ENCODE assay signal across 15 cellular contexts in genomic region chr3:12437223-12437605, GRCh38.
"Had no signal": no experiment of that assay in that cellular context is flagged by ENCODE, and none has a peak within 500 bp of the region (broad histone marks: within the 10 kb centered on the region; RNA-seq: fewer than 3 reads in every experiment).

No MANE protein-coding gene starts in this region.

- H3K9me3 Mint-ChIP-seq: activated CD4-positive, alpha-beta memory T cell treated with anti-CD3 and anti-CD28 coated beads, Interleukin-2, amount 10 ng/mL, durations not matched to agents 7 days and 5 days; activated naive CD4-positive, alpha-beta T cell treated with anti-CD3 and anti-CD28 coated beads, Interleukin-2, amount 50 U/mL, for 24 hours; activated T-cell treated with anti-CD3 and anti-CD28 coated beads, Interleukin-2, amount 50 U/mL, for 24 hours; dendritic cell treated with granulocyte-macrophage colony-stimulating factor and Interleukin-4, amounts not matched to agents 40 ng/mL and 50 ng/mL, for 4 days; naive thymus-derived CD4-positive, alpha-beta T cell had no signal

- H3K27ac Mint-ChIP-seq: activated CD4-positive, alpha-beta memory T cell treated with anti-CD3 and anti-CD28 coated beads, Interleukin-2, amount 10 ng/mL, durations not matched to agents 7 days and 5 days; activated naive CD4-positive, alpha-beta T cell treated with anti-CD3 and anti-CD28 coated beads, Interleukin-2, amount 50 U/mL, for 24 hours; activated T-cell treated with anti-CD3 and anti-CD28 coated beads, Interleukin-2, amount 50 U/mL, for 24 hours; dendritic cell treated with granulocyte-macrophage colony-stimulating factor and Interleukin-4, amounts not matched to agents 40 ng/mL and 50 ng/mL, for 4 days; naive thymus-derived CD4-positive, alpha-beta T cell; T-helper 17 cell had no signal

- H3K4me1 Mint-ChIP-seq: activated CD4-positive, alpha-beta memory T cell treated with anti-CD3 and anti-CD28 coated beads, Interleukin-2, amount 10 ng/mL, durations not matched to agents 7 days and 5 days; activated naive CD4-positive, alpha-beta T cell treated with anti-CD3 and anti-CD28 coated beads, Interleukin-2, amount 50 U/mL, for 24 hours; naive thymus-derived CD4-positive, alpha-beta T cell had no signal

- H3K27me3 Mint-ChIP-seq: activated naive CD4-positive, alpha-beta T cell treated with anti-CD3 and anti-CD28 coated beads, Interleukin-2, amount 50 U/mL, for 24 hours had no signal

- H3K9ac ChIP-seq: parathyroid adenoma had no signal

- H3K9me3 ChIP-seq: upper lobe of left lung had no signal

- H3K79me2 ChIP-seq: parathyroid adenoma had no signal

- H2AFZ ChIP-seq: parathyroid adenoma had no signal

- H3K27me3 ChIP-seq: upper lobe of left lung had no signal

- ATAC-seq: left lobe of liver; naive thymus-derived CD4-positive, alpha-beta T cell; T-helper 17 cell had no signal

- H3K27ac ChIP-seq: parathyroid adenoma, upper lobe of left lung, WERI-Rb-1 had no signal

- DNase-seq: activated CD4-positive, alpha-beta memory T cell treated with anti-CD3 and anti-CD28 coated beads, Interleukin-2, amount 10 ng/mL, durations not matched to agents 7 days and 5 days; activated effector memory CD4-positive, alpha-beta T cell treated with Interleukin-2 at 50 U/mL for 16 hours; activated T-cell treated with anti-CD3 and anti-CD28 coated beads, Interleukin-2, amount 50 U/mL, for 24 hours; cerebellar nuclear complex; naive thymus-derived CD4-positive, alpha-beta T cell; small intestine; stimulated activated CD4-positive, alpha-beta T cell treated with anti-CD3 and anti-CD28 coated beads, Interleukin-4, amount 100 ng/mL, for 24 hours; stimulated activated naive CD4-positive, alpha-beta T cell; T-helper 17 cell; upper lobe of left lung; WERI-Rb-1 had no signal

- H3K36me3 Mint-ChIP-seq: activated naive CD4-positive, alpha-beta T cell treated with anti-CD3 and anti-CD28 coated beads, Interleukin-2, amount 50 U/mL, for 24 hours; naive thymus-derived CD4-positive, alpha-beta T cell had no signal

- H3K4me3 Mint-ChIP-seq: activated CD4-positive, alpha-beta memory T cell treated with anti-CD3 and anti-CD28 coated beads, Interleukin-2, amount 10 ng/mL, durations not matched to agents 7 days and 5 days; activated naive CD4-positive, alpha-beta T cell treated with anti-CD3 and anti-CD28 coated beads, Interleukin-2, amount 50 U/mL, for 24 hours; activated T-cell treated with anti-CD3 and anti-CD28 coated beads, Interleukin-2, amount 50 U/mL, for 24 hours; dendritic cell treated with granulocyte-macrophage colony-stimulating factor and Interleukin-4, amounts not matched to agents 40 ng/mL and 50 ng/mL, for 4 days; naive thymus-derived CD4-positive, alpha-beta T cell; T-helper 17 cell had no signal

- H3K4me1 ChIP-seq: parathyroid adenoma, upper lobe of left lung had no signal

- H3K36me3 ChIP-seq: upper lobe of left lung, WERI-Rb-1 had no signal

- H3K4me3 ChIP-seq: upper lobe of left lung had no signal
